ENCODE assay signal across 9 cellular contexts in genomic region chr1:25266554-25267287, GRCh38. TPM values are rescaled to one million over a fixed set of nuclear protein-coding genes. Genes with fewer than 3 reads are reported as not detected.
A peak's percentile ranks its signal among the peaks of the same experiment; 100 is the strongest.
DNase-seq lines count a peak whose midpoint lies in the region; ATAC-seq and TF ChIP-seq lines count a peak whose summit lies in the region.
"Not testable (repeated sequence)": the region's sequence is repeated elsewhere in the genome, so short reads cannot be mapped to it uniquely, and the experiment has no call there.
"Had no signal": no experiment of that assay in that cellular context is flagged by ENCODE, and none has a peak within 500 bp of the region (broad histone marks: within the 10 kb centered on the region; RNA-seq: fewer than 3 reads in every experiment).

No MANE protein-coding gene starts in this region.

- not testable (repeated sequence) for H3K27me3 Mint-ChIP-seq in activated naive CD8-positive, alpha-beta T cell

- H3K9me3 Mint-ChIP-seq in activated naive CD8-positive, alpha-beta T cell (ENCODE audit: low read depth) = not testable (repeated sequence)

- DNase-seq in RKO (ENCODE audit: low spot score) (peak; percentile 14), spleen (peak; percentile 80)
- DNase-seq in fibroblast of lung (ENCODE audit: low read depth in 2 of 2) = not testable (repeated sequence)

- not testable (repeated sequence) for TF ChIP-seq POLR2A in spleen (IDR thresholded peaks at IDR 0.05)

- not testable (repeated sequence) for H3K9ac ChIP-seq in BLaER1; fibroblast of lung (ENCODE audit: insufficient read depth, low read length)

- not testable (repeated sequence) for H4K20me1 ChIP-seq in BLaER1; fibroblast of lung (ENCODE audit: control insufficient read depth, extremely low read depth, insufficient read depth, low read length)

- H3K4me2 ChIP-seq in BLaER1 (peak overlapping the region; percentile 62), fibroblast of lung (ENCODE audit: extremely low read depth, insufficient read depth, low read length) (peak overlapping the region; percentile 75)

- 0 to 1% (median 1%) methylated on average over 12 to 25 of the region's 45 CpGs for WGBS in spleen, 5 donors

- H3K27me3 ChIP-seq in BLaER1; fibroblast of lung (ENCODE audit: control insufficient read depth, insufficient read depth, low read length); mononuclear cell (ENCODE audit: insufficient read depth, low read length); spleen (replicated peaks in 1 of 7): not testable (repeated sequence)

- not testable (repeated sequence) for H3K79me2 ChIP-seq in fibroblast of lung (ENCODE audit: control insufficient read depth, insufficient read depth, low read length)

- H3K36me3 Mint-ChIP-seq in activated naive CD8-positive, alpha-beta T cell = not testable (repeated sequence)

- peak overlapping the region; percentile 88 for H3K27ac Mint-ChIP-seq in activated naive CD8-positive, alpha-beta T cell

- H3K4me3 Mint-ChIP-seq in activated naive CD8-positive, alpha-beta T cell = peak overlapping the region; percentile 96

- H3K4me1 Mint-ChIP-seq in activated naive CD8-positive, alpha-beta T cell (ENCODE audit: low read depth) = peaks cover 26% of the 10 kb centered on the region

- not testable (repeated sequence) for TF ChIP-seq CTCF in fibroblast of lung (conservative IDR thresholded peaks at IDR 0.05 in 1 of 2, IDR thresholded peaks at IDR 0.05 in 1 of 2; ENCODE audit: low read depth in 1 of 2, low read length in 2 of 2); spleen (IDR thresholded peaks at IDR 0.05 in 8 of 11, conservative IDR thresholded peaks at IDR 0.05 in 3 of 11)

- H2AFZ ChIP-seq in fibroblast of lung (ENCODE audit: low read length) = not testable (repeated sequence)

- H3K27ac ChIP-seq in BLaER1; fibroblast of lung (ENCODE audit: insufficient read depth, low read length): not testable (repeated sequence)
- peak overlapping the region in 4 of 8 donors; percentile 87 to 93 (median 90) for H3K27ac ChIP-seq in spleen

- ATAC-seq in GM21447 (IDR thresholded peaks at IDR 0.05; ENCODE audit: unreplicated experiment) (peak; percentile 14), HG03175 (IDR thresholded peaks at IDR 0.05; ENCODE audit: unreplicated experiment) (peak; percentile 40)

- peaks cover 10% of the 10 kb centered on the region for H3K36me3 ChIP-seq in BLaER1
- not testable (repeated sequence) for H3K36me3 ChIP-seq in fibroblast of lung (ENCODE audit: control insufficient read depth, insufficient read depth, low read length)
- peaks cover 0 to 15% (median 0%) of the 10 kb centered on the region in 6 donors for H3K36me3 ChIP-seq in spleen

- H3K9me3 ChIP-seq in BLaER1; fibroblast of lung (ENCODE audit: control insufficient read depth, insufficient read depth, low read depth, low read length); mononuclear cell (ENCODE audit: low read depth, low read length); spleen: not testable (repeated sequence)

- H3K4me1 ChIP-seq in BLaER1; fibroblast of lung (ENCODE audit: control insufficient read depth, extremely low read depth, insufficient read depth, low read length); mononuclear cell (ENCODE audit: insufficient read depth, low read length): not testable (repeated sequence)
- H3K4me1 ChIP-seq in spleen = peaks cover 0 to 20% (median 0%) of the 10 kb centered on the region in 6 donors

- intact Hi-C loops in spleen (cut with DNase I; ENCODE audit: low total_unique reads) = not testable (repeated sequence)

- H3K4me3 ChIP-seq in BLaER1 (peak overlapping the region; percentile 67), fibroblast of lung (replicated peaks in 1 of 4; ENCODE audit: control extremely low read depth in 1 of 4, insufficient read depth in 1 of 4, low read depth in 3 of 4, low read length in 4 of 4) (peak overlapping the region in 3 of 4 experiments; percentile 16 to 78 (median 29)), mononuclear cell (ENCODE audit: low read length) (peak overlapping the region; percentile 46), spleen (peak overlapping the region in 7 of 8 donors; percentile 27 to 69 (median 54))

RNA-seq across cellular contexts. Expression of gene RHD, which starts 5.6 kb away (rescaled TPM):
- total RNA-seq in fibroblast of lung (not detected in 2 replicates), mononuclear cell (1.2 TPM), spleen (1 to 10 TPM in 4 of 7 donors, under 1 TPM in 1, not detected in 2; 0.34 to 3.9 (median 1.8) TPM)
- polyA plus RNA-seq in fibroblast of lung (not detected in 2 replicates), spleen (under 1 TPM in 2 of 3 donors, not detected in 1; 0.03 to 0.10 TPM)
- not detected in 2 replicates for polyA plus RNA-seq in fibroblast of lung (2012)
- polyA minus RNA-seq in fibroblast of lung (ENCODE audit: low replicate concordance) = not detected in 2 replicates
- total RNA-seq: glomerular endothelial cell had no signal

RNA-seq across cellular contexts. Expression of gene RSRP1, which starts 19.5 kb away (rescaled TPM):
- total RNA-seq in fibroblast of lung (123 and 128 TPM in 2 replicates), mononuclear cell (292 TPM), spleen (100 to 1,000 TPM; 159 to 394 (median 208) TPM)
- polyA plus RNA-seq in fibroblast of lung (21.2 and 37.9 TPM in 2 replicates), spleen (100 to 1,000 TPM; 180 to 249 (median 247) TPM)
- 12.8 and 21.4 TPM in 2 replicates for polyA plus RNA-seq in fibroblast of lung (2012)
- 5.2 and 7.0 TPM in 2 replicates for polyA minus RNA-seq in fibroblast of lung (ENCODE audit: low replicate concordance)

RNA-seq across cellular contexts. Expression of gene SYF2, which starts 34.4 kb away (rescaled TPM):
- total RNA-seq in fibroblast of lung (42.4 and 55.0 TPM in 2 replicates), mononuclear cell (98.0 TPM), spleen (10 to 100 TPM; 38.1 to 69.3 (median 47.0) TPM)
- polyA plus RNA-seq in fibroblast of lung (36.2 and 41.6 TPM in 2 replicates), spleen (10 to 100 TPM; 80.5 to 98.3 (median 93.2) TPM)
- polyA plus RNA-seq in fibroblast of lung (2012) = 38.3 and 44.2 TPM in 2 replicates
- not detected in 2 replicates for polyA minus RNA-seq in fibroblast of lung (ENCODE audit: low replicate concordance)
